1 cellular context compared by ENCODE assay signal in the genomic region with DNA sequence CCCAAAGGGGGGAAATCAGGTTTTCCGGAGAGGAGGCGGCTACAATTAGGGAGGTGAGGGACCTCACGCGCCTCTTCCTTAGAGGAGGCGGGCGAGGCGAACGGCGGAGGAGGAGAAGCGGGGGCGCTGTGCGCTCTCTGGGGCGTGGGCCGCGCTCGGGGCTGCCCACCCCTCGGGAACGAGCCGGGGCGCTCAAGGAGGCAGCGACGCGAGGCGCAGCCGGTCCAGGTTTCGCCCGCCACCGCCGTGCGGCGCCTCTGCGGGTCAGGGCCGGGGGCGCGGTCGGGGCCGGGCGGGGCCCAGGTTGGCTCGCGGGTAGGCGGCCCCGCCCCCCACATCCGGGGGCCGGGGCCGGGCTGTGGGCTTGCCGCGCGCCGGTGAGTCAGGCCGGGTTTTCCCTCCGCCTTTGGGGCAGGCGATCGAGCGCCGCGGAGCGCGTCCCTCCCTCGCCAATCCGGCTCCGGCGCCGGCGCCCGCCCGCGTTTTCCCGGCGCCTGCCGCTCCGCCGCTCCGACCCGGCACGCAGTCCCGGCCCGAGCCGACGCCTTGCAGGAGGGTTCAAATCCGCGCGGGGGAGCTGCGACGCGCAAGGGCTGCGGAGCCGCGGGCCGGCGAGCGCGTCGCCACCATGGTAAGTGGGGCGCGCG.
TF ChIP-seq lines count a peak whose summit lies in the region.

A gene with protein sequence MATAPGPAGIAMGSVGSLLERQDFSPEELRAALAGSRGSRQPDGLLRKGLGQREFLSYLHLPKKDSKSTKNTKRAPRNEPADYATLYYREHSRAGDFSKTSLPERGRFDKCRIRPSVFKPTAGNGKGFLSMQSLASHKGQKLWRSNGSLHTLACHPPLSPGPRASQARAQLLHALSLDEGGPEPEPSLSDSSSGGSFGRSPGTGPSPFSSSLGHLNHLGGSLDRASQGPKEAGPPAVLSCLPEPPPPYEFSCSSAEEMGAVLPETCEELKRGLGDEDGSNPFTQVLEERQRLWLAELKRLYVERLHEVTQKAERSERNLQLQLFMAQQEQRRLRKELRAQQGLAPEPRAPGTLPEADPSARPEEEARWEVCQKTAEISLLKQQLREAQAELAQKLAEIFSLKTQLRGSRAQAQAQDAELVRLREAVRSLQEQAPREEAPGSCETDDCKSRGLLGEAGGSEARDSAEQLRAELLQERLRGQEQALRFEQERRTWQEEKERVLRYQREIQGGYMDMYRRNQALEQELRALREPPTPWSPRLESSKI (plus strand): TSS at position 392 of the 647 bp plus-strand sequence. CDS start 6,052 bp downstream, outside the sequence.

TF ChIP-seq in K562, 482 proteins besides CTCF, POLR2A, EP300 and RAD21 (continued from another document and continues in another):
- TF ChIP-seq MYC (IDR thresholded peaks at IDR 0.05; ENCODE audit: low read depth, low read length) (peak; percentile 70), MYC (CRISPR knock-in tag; IDR thresholded peaks at IDR 0.05; ENCODE audit: borderline replicate concordance, low read depth) (no peak), U2AF2 (optimal IDR thresholded peaks at IDR 0.05; ENCODE audit: low read depth, low read length) (no peak), NFXL1 (CRISPR knock-in tag; IDR thresholded peaks at IDR 0.05) (no peak), MTA2 (IDR thresholded peaks at IDR 0.05; ENCODE audit: low read depth) (no peak), TRIM28 (IDR thresholded peaks at IDR 0.05) (no peak), ZFX (CRISPR knock-in tag; IDR thresholded peaks at IDR 0.05) (no peak; the same call in 1 of the 2 replicates), POLR3A (IDR thresholded peaks at IDR 0.05; ENCODE audit: borderline replicate concordance, extremely low read depth, insufficient read depth, insufficient read length) (no peak), SRF (CRISPR knock-in tag; IDR thresholded peaks at IDR 0.05) (no peak), THRAP3 (IDR thresholded peaks at IDR 0.05; ENCODE audit: borderline replicate concordance) (no peak), MYBL2 (IDR thresholded peaks at IDR 0.05; ENCODE audit: low read depth) (no peak), MYBL2 (CRISPR knock-in tag; IDR thresholded peaks at IDR 0.05; ENCODE audit: borderline replicate concordance) (no peak), SLC30A9 (CRISPR knock-in tag; IDR thresholded peaks at IDR 0.05) (no peak), SRSF9 (IDR thresholded peaks at IDR 0.05; ENCODE audit: borderline replicate concordance, low read depth, low read length) (no peak), HSF4 (CRISPR knock-in tag; IDR thresholded peaks at IDR 0.05; ENCODE audit: borderline replicate concordance) (no peak), ZNF589 (CRISPR knock-in tag; IDR thresholded peaks at IDR 0.05; ENCODE audit: low read depth) (peak; percentile 46; the same call in 1 of the 2 replicates), ETS2 (tag; IDR thresholded peaks at IDR 0.05; ENCODE audit: borderline replicate concordance, poor library complexity, severe bottlenecking) (peak; percentile 75), PTBP1 (IDR thresholded peaks at IDR 0.05; ENCODE audit: low read depth, low read length) (no peak), CBFA2T2 (conservative IDR thresholded peaks at IDR 0.05) (no peak), STAT5A (IDR thresholded peaks at IDR 0.05; ENCODE audit: borderline replicate concordance, low read length) (no peak), PRMT5 (CRISPR knock-in tag; IDR thresholded peaks at IDR 0.05) (no peak), CTBP1 (IDR thresholded peaks at IDR 0.05; ENCODE audit: borderline replicate concordance) (peak; percentile 98), RUNX1 (IDR thresholded peaks at IDR 0.05; ENCODE audit: low read depth) (no peak), FOXK1 (CRISPR knock-in tag; IDR thresholded peaks at IDR 0.05; ENCODE audit: borderline replicate concordance) (no peak), NFE2L1 (tag; IDR thresholded peaks at IDR 0.05; ENCODE audit: borderline replicate concordance, low read depth) (no peak)
- TF ChIP-seq, protein P1, sequence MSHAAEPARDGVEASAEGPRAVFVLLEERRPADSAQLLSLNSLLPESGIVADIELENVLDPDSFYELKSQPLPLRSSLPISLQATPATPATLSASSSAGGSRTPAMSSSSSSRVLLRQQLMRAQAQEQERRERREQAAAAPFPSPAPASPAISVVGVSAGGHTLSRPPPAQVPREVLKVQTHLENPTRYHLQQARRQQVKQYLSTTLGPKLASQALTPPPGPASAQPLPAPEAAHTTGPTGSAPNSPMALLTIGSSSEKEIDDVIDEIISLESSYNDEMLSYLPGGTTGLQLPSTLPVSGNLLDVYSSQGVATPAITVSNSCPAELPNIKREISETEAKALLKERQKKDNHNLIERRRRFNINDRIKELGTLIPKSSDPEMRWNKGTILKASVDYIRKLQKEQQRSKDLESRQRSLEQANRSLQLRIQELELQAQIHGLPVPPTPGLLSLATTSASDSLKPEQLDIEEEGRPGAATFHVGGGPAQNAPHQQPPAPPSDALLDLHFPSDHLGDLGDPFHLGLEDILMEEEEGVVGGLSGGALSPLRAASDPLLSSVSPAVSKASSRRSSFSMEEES (CRISPR knock-in tag; IDR thresholded peaks at IDR 0.05): no peak
- TF ChIP-seq, protein P2, sequence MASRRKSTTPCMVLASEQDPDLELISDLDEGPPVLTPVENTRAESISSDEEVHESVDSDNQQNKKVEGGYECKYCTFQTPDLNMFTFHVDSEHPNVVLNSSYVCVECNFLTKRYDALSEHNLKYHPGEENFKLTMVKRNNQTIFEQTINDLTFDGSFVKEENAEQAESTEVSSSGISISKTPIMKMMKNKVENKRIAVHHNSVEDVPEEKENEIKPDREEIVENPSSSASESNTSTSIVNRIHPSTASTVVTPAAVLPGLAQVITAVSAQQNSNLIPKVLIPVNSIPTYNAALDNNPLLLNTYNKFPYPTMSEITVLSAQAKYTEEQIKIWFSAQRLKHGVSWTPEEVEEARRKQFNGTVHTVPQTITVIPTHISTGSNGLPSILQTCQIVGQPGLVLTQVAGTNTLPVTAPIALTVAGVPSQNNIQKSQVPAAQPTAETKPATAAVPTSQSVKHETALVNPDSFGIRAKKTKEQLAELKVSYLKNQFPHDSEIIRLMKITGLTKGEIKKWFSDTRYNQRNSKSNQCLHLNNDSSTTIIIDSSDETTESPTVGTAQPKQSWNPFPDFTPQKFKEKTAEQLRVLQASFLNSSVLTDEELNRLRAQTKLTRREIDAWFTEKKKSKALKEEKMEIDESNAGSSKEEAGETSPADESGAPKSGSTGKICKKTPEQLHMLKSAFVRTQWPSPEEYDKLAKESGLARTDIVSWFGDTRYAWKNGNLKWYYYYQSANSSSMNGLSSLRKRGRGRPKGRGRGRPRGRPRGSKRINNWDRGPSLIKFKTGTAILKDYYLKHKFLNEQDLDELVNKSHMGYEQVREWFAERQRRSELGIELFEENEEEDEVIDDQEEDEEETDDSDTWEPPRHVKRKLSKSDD (conservative IDR thresholded peaks at IDR 0.05; ENCODE audit: low read length): no peak
- TF ChIP-seq, protein P3, sequence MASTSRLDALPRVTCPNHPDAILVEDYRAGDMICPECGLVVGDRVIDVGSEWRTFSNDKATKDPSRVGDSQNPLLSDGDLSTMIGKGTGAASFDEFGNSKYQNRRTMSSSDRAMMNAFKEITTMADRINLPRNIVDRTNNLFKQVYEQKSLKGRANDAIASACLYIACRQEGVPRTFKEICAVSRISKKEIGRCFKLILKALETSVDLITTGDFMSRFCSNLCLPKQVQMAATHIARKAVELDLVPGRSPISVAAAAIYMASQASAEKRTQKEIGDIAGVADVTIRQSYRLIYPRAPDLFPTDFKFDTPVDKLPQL (IDR thresholded peaks at IDR 0.05; ENCODE audit: extremely low read depth, insufficient read length): no peak
- TF ChIP-seq, protein P4, sequence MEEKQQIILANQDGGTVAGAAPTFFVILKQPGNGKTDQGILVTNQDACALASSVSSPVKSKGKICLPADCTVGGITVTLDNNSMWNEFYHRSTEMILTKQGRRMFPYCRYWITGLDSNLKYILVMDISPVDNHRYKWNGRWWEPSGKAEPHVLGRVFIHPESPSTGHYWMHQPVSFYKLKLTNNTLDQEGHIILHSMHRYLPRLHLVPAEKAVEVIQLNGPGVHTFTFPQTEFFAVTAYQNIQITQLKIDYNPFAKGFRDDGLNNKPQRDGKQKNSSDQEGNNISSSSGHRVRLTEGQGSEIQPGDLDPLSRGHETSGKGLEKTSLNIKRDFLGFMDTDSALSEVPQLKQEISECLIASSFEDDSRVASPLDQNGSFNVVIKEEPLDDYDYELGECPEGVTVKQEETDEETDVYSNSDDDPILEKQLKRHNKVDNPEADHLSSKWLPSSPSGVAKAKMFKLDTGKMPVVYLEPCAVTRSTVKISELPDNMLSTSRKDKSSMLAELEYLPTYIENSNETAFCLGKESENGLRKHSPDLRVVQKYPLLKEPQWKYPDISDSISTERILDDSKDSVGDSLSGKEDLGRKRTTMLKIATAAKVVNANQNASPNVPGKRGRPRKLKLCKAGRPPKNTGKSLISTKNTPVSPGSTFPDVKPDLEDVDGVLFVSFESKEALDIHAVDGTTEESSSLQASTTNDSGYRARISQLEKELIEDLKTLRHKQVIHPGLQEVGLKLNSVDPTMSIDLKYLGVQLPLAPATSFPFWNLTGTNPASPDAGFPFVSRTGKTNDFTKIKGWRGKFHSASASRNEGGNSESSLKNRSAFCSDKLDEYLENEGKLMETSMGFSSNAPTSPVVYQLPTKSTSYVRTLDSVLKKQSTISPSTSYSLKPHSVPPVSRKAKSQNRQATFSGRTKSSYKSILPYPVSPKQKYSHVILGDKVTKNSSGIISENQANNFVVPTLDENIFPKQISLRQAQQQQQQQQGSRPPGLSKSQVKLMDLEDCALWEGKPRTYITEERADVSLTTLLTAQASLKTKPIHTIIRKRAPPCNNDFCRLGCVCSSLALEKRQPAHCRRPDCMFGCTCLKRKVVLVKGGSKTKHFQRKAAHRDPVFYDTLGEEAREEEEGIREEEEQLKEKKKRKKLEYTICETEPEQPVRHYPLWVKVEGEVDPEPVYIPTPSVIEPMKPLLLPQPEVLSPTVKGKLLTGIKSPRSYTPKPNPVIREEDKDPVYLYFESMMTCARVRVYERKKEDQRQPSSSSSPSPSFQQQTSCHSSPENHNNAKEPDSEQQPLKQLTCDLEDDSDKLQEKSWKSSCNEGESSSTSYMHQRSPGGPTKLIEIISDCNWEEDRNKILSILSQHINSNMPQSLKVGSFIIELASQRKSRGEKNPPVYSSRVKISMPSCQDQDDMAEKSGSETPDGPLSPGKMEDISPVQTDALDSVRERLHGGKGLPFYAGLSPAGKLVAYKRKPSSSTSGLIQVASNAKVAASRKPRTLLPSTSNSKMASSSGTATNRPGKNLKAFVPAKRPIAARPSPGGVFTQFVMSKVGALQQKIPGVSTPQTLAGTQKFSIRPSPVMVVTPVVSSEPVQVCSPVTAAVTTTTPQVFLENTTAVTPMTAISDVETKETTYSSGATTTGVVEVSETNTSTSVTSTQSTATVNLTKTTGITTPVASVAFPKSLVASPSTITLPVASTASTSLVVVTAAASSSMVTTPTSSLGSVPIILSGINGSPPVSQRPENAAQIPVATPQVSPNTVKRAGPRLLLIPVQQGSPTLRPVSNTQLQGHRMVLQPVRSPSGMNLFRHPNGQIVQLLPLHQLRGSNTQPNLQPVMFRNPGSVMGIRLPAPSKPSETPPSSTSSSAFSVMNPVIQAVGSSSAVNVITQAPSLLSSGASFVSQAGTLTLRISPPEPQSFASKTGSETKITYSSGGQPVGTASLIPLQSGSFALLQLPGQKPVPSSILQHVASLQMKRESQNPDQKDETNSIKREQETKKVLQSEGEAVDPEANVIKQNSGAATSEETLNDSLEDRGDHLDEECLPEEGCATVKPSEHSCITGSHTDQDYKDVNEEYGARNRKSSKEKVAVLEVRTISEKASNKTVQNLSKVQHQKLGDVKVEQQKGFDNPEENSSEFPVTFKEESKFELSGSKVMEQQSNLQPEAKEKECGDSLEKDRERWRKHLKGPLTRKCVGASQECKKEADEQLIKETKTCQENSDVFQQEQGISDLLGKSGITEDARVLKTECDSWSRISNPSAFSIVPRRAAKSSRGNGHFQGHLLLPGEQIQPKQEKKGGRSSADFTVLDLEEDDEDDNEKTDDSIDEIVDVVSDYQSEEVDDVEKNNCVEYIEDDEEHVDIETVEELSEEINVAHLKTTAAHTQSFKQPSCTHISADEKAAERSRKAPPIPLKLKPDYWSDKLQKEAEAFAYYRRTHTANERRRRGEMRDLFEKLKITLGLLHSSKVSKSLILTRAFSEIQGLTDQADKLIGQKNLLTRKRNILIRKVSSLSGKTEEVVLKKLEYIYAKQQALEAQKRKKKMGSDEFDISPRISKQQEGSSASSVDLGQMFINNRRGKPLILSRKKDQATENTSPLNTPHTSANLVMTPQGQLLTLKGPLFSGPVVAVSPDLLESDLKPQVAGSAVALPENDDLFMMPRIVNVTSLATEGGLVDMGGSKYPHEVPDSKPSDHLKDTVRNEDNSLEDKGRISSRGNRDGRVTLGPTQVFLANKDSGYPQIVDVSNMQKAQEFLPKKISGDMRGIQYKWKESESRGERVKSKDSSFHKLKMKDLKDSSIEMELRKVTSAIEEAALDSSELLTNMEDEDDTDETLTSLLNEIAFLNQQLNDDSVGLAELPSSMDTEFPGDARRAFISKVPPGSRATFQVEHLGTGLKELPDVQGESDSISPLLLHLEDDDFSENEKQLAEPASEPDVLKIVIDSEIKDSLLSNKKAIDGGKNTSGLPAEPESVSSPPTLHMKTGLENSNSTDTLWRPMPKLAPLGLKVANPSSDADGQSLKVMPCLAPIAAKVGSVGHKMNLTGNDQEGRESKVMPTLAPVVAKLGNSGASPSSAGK (IDR thresholded peaks at IDR 0.05): peak; percentile 52; the same call in 1 of the 2 replicates
- TF ChIP-seq, protein P5, sequence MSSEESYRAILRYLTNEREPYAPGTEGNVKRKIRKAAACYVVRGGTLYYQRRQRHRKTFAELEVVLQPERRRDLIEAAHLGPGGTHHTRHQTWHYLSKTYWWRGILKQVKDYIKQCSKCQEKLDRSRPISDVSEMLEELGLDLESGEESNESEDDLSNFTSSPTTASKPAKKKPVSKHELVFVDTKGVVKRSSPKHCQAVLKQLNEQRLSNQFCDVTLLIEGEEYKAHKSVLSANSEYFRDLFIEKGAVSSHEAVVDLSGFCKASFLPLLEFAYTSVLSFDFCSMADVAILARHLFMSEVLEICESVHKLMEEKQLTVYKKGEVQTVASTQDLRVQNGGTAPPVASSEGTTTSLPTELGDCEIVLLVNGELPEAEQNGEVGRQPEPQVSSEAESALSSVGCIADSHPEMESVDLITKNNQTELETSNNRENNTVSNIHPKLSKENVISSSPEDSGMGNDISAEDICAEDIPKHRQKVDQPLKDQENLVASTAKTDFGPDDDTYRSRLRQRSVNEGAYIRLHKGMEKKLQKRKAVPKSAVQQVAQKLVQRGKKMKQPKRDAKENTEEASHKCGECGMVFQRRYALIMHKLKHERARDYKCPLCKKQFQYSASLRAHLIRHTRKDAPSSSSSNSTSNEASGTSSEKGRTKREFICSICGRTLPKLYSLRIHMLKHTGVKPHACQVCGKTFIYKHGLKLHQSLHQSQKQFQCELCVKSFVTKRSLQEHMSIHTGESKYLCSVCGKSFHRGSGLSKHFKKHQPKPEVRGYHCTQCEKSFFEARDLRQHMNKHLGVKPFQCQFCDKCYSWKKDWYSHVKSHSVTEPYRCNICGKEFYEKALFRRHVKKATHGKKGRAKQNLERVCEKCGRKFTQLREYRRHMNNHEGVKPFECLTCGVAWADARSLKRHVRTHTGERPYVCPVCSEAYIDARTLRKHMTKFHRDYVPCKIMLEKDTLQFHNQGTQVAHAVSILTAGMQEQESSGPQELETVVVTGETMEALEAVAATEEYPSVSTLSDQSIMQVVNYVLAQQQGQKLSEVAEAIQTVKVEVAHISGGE (CRISPR knock-in tag; IDR thresholded peaks at IDR 0.05): no peak
- TF ChIP-seq, protein P6, sequence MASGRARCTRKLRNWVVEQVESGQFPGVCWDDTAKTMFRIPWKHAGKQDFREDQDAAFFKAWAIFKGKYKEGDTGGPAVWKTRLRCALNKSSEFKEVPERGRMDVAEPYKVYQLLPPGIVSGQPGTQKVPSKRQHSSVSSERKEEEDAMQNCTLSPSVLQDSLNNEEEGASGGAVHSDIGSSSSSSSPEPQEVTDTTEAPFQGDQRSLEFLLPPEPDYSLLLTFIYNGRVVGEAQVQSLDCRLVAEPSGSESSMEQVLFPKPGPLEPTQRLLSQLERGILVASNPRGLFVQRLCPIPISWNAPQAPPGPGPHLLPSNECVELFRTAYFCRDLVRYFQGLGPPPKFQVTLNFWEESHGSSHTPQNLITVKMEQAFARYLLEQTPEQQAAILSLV (tag; IDR thresholded peaks at IDR 0.05): no peak
